ENCODE assay signal across 8 cellular contexts in genomic region chr3:184335291-184335660, GRCh38. TPM values are rescaled to one million over a fixed set of nuclear protein-coding genes. Genes with fewer than 3 reads are reported as not detected.
DNase-seq lines count a peak whose midpoint lies in the region; ATAC-seq and TF ChIP-seq lines count a peak whose summit lies in the region.

No MANE protein-coding gene starts in this region.

- no peaks in the 10 kb centered on the region for H3K9me3 ChIP-seq in vagina

- H3K27ac Mint-ChIP-seq in memory B cell = peak overlapping the region; percentile 52

- DNase-seq in DMS53 (lab: John Stamatoyannopoulos, UW) = peak; percentile 72
- DNase-seq in memory B cell (ENCODE audit: low spot score in 2 of 2) = no peak
- no peak for DNase-seq in vagina (ENCODE audit: extremely low spot score in 2 of 2)
- DNase-seq in epidermal melanocyte (ENCODE audit: insufficient read length, low spot score) = no peak
- DNase-seq in NCI-H345 treated with DMSO at 0.1 percent for 48 hours (lab: John Stamatoyannopoulos, UW; ENCODE audit: unreplicated experiment) = no peak
- no peak for DNase-seq in activated effector memory CD4-positive, alpha-beta T cell treated with Interleukin-2 at 50 U/mL for 16 hours

- peak; percentile 2 for ATAC-seq in HG03442 (IDR thresholded peaks at IDR 0.05; ENCODE audit: unreplicated experiment)
- ATAC-seq in memory B cell (ENCODE audit: low read depth) = no peak

- peaks cover 17% of the 10 kb centered on the region for H3K4me1 Mint-ChIP-seq in memory B cell

- H3K36me3 Mint-ChIP-seq in memory B cell = peaks cover 10% of the 10 kb centered on the region

- H3K9me3 Mint-ChIP-seq in memory B cell = no peaks in the 10 kb centered on the region

- no peak for TF ChIP-seq CTCF in vagina (IDR thresholded peaks at IDR 0.05)

- H3K27ac ChIP-seq in adipose tissue (ENCODE audit: low read depth, low read length) (peak overlapping the region; percentile 58), vagina (peak overlapping the region; percentile 97)

- TF ChIP-seq POLR2A in vagina (IDR thresholded peaks at IDR 0.05) = no peak

- H3K4me3 Mint-ChIP-seq in memory B cell = peak overlapping the region; percentile 87

- 41 to 48% (median 42%) methylated on average over 4 of the region's 4 CpGs for WGBS in adipose tissue, 3 donors

- peak overlapping the region; percentile 76 to 85 for H3K4me3 ChIP-seq in vagina

- H3K27me3 ChIP-seq in vagina = no peaks in the 10 kb centered on the region

- H3K36me3 ChIP-seq in vagina = peaks cover 0 to 48% of the 10 kb centered on the region in 2 donors

- peaks cover 48% of the 10 kb centered on the region for H3K4me1 ChIP-seq in vagina

- peaks cover 6% of the 10 kb centered on the region for H3K27me3 Mint-ChIP-seq in memory B cell

- intact Hi-C loops in vagina (cut with DNase I) = loop anchor here (10.0 kb wide), 1 partner anchor 150 kb away; the partner anchor contains the start of gene ABCF3

RNA-seq across cellular contexts. Expression of gene FAM131A, which starts 2.1 kb away (rescaled TPM):
- polyA plus RNA-seq in adipose tissue = 10 to 100 TPM in 2 of 3 donors, 1 to 10 TPM in 1; 7.6 to 16.5 (median 13.9) TPM
- total RNA-seq in vagina = 28.5 TPM

RNA-seq across cellular contexts. Expression of gene EIF4G1, which starts 20.9 kb away (rescaled TPM):
- polyA plus RNA-seq in adipose tissue = 100 to 1,000 TPM; 114 to 271 (median 178) TPM
- total RNA-seq in vagina = 207 TPM

RNA-seq across cellular contexts. Expression of gene CLCN2, which starts 26.1 kb away (rescaled TPM):
- 1 to 10 TPM; 2.8 to 4.3 (median 3.1) TPM for polyA plus RNA-seq in adipose tissue
- total RNA-seq in vagina = 8.1 TPM

RNA-seq across cellular contexts. Expression of gene POLR2H, which starts 26.2 kb away (rescaled TPM):
- polyA plus RNA-seq in adipose tissue = 10 to 100 TPM; 55.7 to 89.0 (median 61.4) TPM
- 64.3 TPM for total RNA-seq in vagina

RNA-seq across cellular contexts. Expression of gene PSMD2, which starts 36.2 kb away (rescaled TPM):
- polyA plus RNA-seq in adipose tissue = 100 to 1,000 TPM in 2 of 3 donors, 10 to 100 TPM in 1; 74.6 to 181 (median 139) TPM
- 108 TPM for total RNA-seq in vagina
